ENCODE assay signal across 15 cellular contexts in the genomic region with DNA sequence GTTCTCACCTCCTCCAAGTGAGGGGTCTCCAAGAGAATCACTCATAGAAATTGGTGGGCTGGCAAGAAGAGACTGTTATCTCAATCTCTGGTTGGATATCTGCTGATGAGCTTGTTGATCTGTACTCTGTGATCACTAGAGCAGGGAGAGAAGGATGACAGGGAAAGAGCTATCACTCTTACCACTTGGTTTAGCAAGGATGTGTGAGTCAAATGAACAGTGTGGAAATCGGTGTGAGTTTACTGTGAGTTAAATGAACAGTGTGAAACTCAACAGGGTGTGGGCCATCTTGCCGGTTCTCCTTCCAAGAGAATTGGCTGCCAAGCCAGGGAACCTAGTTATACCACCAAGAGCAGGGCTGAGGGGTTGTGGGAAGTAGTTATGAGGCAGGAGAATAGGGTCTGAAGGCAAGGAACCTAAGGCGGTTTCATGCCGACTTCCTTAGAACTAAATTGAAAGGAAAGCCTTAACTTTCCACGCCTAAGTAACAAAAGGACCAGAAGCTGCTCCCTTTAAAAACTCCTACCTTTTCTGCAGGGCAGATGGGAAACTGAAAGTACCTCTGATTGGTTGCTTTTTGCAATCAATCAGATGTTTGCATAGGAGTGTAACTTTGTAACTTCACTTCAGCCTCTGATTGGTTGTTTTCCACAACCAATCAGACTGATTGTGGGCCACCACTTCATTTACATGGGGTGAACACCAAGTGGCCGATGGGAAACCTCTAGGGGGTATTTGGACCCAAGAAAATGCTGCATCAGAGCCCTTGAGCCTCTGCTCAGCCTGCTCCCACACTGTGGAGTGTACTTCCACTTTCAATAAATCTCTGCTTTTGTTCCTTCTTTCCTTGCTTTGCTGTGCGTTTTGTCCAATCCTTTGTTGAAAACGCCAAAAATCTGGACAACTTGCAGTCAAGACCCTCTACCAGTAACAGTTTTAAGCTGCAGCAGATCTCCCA. TPM values are rescaled to one million over a fixed set of nuclear protein-coding genes. Genes with fewer than 3 reads are reported as not detected.
DNase-seq lines count a peak whose midpoint lies in the region; ATAC-seq and TF ChIP-seq lines count a peak whose summit lies in the region.
"Had no signal": no experiment of that assay in that cellular context is flagged by ENCODE, and none has a peak within 500 bp of the region (broad histone marks: within the 10 kb centered on the region; RNA-seq: fewer than 3 reads in every experiment).

No MANE protein-coding gene starts in this region.

- H3K36me3 ChIP-seq in CD8-positive, alpha-beta T cell (ENCODE audit: insufficient read depth, low read length) = no peaks in the 10 kb centered on the region
- H3K36me3 ChIP-seq: MG63 had no signal

- no peaks in the 10 kb centered on the region for H3K9me3 Mint-ChIP-seq in CD8-positive, alpha-beta T cell

- H3K4me1 Mint-ChIP-seq in CD8-positive, alpha-beta T cell (ENCODE audit: low read depth) = peaks cover 33% of the 10 kb centered on the region

- peaks cover 17% of the 10 kb centered on the region for H3K4me1 ChIP-seq in CD8-positive, alpha-beta T cell (ENCODE audit: insufficient read depth, low read length)

- no peaks in the 10 kb centered on the region for H3K27me3 ChIP-seq in CD8-positive, alpha-beta T cell (ENCODE audit: insufficient read depth, low read length)
- H3K27me3 ChIP-seq: MG63 had no signal

- POLR2A ChIA-PET in CD8-positive, alpha-beta T cell (lab: Charles Lee) = no interaction called here

- DNase-seq in CD8-positive, alpha-beta T cell = no peak
- DNase-seq in NAMALWA (ENCODE audit: low spot score) = peak; percentile 34
- peak; percentile 89 for DNase-seq in epithelial cell of esophagus (ENCODE audit: low read depth)
- DNase-seq in renal cortical epithelial cell (ENCODE audit: low read depth) = peak; percentile 54
- no peak for DNase-seq in NK-92 (lab: John Stamatoyannopoulos, UW; ENCODE audit: unreplicated experiment)
- DNase-seq: activated gamma-delta T cell; effector CD8-positive, alpha-beta T cell; MG63; mucosa of descending colon; substantia nigra had no signal

- no peak for ATAC-seq in CD8-positive, alpha-beta T cell
- no peak for ATAC-seq in GM21515 (IDR thresholded peaks at IDR 0.05; ENCODE audit: unreplicated experiment)
- ATAC-seq in GM21723 (IDR thresholded peaks at IDR 0.05; ENCODE audit: unreplicated experiment) = no peak
- ATAC-seq: mucosa of descending colon had no signal

- no peaks in the 10 kb centered on the region for H3K9me3 ChIP-seq in CD8-positive, alpha-beta T cell (ENCODE audit: low read length)
- H3K9me3 ChIP-seq: mucosa of descending colon had no signal

- H3K4me3 Mint-ChIP-seq in CD8-positive, alpha-beta T cell = no peak overlapping the region

- H3K4me3 ChIP-seq in CD8-positive, alpha-beta T cell (ENCODE audit: low read depth, low read length) = no peak overlapping the region
- no peak overlapping the region for H3K4me3 ChIP-seq in epithelial cell of esophagus (ENCODE audit: low read length)
- H3K4me3 ChIP-seq: MG63, mucosa of descending colon had no signal

- H3K36me3 Mint-ChIP-seq in CD8-positive, alpha-beta T cell = peaks cover 6% of the 10 kb centered on the region

- intact Hi-C loops in CD8-positive, alpha-beta T cell (cut with DNase I, micrococcal nuclease) = loop anchor here in 1 of 2 experiments (10.0 kb wide), 1 partner anchor 927 kb away; the partner anchor contains the start of gene AIM2

- CTCF ChIA-PET in CD8-positive, alpha-beta T cell (lab: Charles Lee) = interaction anchor here (1.0 kb wide), 1 partner anchor 23 kb away, joined by 4 read pairs; no protein-coding TSS in a partner anchor

- peak overlapping the region; percentile 60 for H3K27ac Mint-ChIP-seq in CD8-positive, alpha-beta T cell
- H3K27ac Mint-ChIP-seq: progenitor cell of endocrine pancreas had no signal

- H3K27ac ChIP-seq in CD8-positive, alpha-beta T cell (ENCODE audit: low read depth, low read length) = no peak overlapping the region

- no peak for TF ChIP-seq CTCF in CD8-positive, alpha-beta T cell (IDR thresholded peaks at IDR 0.05)
- TF ChIP-seq CTCF in epithelial cell of esophagus (IDR thresholded peaks at IDR 0.05; ENCODE audit: insufficient read depth, low read depth, low read length, missing control alignments) = no peak

- no peaks in the 10 kb centered on the region for H3K27me3 Mint-ChIP-seq in CD8-positive, alpha-beta T cell (ENCODE audit: low read depth)

RNA-seq across cellular contexts. Expression of gene CD1D, which starts 33.0 kb away (rescaled TPM):
- not detected for total RNA-seq in CD8-positive, alpha-beta T cell
- total RNA-seq in renal cortical epithelial cell = 0.75 and 1.4 TPM in 2 replicates
- total RNA-seq: activated CD8-positive, alpha-beta memory T cell treated with anti-CD3 and anti-CD28 coated beads for 36 hours; G401; progenitor cell of endocrine pancreas had no signal

Comparison
In these comparisons a context has a peak if more than half of its experiments do, and no peak if none do; other contexts are left out.
1. DNase-seq: peak in NAMALWA (single experiment), epithelial cell of esophagus (single experiment) and renal cortical epithelial cell (single experiment); none in CD8-positive, alpha-beta T cell (0 of 7) and NK-92 (single experiment).